ENCODE assay signal across 8 cellular contexts in the genomic region with DNA sequence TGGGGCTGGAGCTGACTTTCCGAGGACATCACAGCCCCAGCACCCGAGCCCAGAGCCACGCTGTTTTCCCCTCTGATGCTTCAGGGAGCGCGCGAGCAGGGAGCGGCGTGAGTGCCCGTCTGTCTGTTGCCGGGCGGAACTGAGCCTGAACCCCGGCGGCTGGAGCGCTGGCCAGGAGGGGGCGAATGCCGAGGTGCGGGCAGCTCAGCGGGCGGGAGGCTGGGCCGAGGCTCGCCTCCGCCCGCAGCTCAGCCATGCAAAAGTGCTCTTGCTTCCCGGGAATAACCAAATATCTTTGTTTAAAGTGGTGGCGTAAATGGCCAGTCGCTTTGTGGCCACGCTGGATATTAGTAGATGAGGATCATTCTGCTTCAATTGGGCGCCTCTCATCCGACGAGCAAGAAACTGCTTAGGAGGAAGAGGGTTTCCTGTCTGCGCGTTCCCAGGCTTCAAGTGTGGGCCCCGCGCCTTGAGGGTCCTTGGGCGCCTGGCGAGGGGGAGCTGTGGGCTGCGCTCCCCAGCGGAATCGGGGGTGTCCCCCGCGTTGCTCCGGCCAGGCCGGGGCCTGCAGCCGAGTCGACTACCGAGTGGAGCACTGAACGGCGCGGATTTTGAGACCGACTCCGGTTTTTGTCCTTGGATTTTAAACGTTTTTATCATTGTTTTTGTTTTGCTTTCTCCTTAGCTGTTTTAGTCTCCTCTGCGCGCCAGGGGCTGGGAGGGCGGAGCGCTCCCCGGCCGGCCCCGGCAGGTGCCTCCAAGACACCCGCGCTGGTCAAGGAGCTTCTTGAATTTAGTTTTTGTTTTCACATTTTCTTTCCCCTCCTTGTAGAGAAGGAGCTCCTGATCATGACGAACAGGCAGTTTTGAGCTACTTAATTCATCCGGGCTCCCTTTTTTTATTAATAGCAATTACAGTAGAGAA. TPM values are rescaled to one million over a fixed set of nuclear protein-coding genes. Genes with fewer than 3 reads are reported as not detected.
DNase-seq lines count a peak whose midpoint lies in the region; ATAC-seq and TF ChIP-seq lines count a peak whose summit lies in the region.

No MANE protein-coding gene starts in this region.

- no peaks in the 10 kb centered on the region for H3K27me3 ChIP-seq in SJCRH30

- H3K27me3 Mint-ChIP-seq in activated naive CD4-positive, alpha-beta T cell treated with anti-CD3 and anti-CD28 coated beads, Interleukin-2, amount 50 U/mL, for 24 hours, result peaks cover 46% of the 10 kb centered on the region
- H3K27me3 Mint-ChIP-seq in central memory CD8-positive, alpha-beta T cell, result peaks cover 73% of the 10 kb centered on the region
- H3K27me3 Mint-ChIP-seq in nephron (ENCODE audit: low read depth), result peaks cover 98% of the 10 kb centered on the region

- peak overlapping the region; percentile 30 for H3K4me3 Mint-ChIP-seq in activated naive CD4-positive, alpha-beta T cell treated with anti-CD3 and anti-CD28 coated beads, Interleukin-2, amount 50 U/mL, for 24 hours
- H3K4me3 Mint-ChIP-seq in central memory CD8-positive, alpha-beta T cell, result peak overlapping the region; percentile 6
- peak overlapping the region; percentile 26 to 48 (median 42) for H3K4me3 Mint-ChIP-seq in nephron

- H3K9me3 Mint-ChIP-seq in activated naive CD4-positive, alpha-beta T cell treated with anti-CD3 and anti-CD28 coated beads, Interleukin-2, amount 50 U/mL, for 24 hours, result no peaks in the 10 kb centered on the region
- no peaks in the 10 kb centered on the region for H3K9me3 Mint-ChIP-seq in central memory CD8-positive, alpha-beta T cell
- H3K9me3 Mint-ChIP-seq in nephron, result peaks cover 2% of the 10 kb centered on the region

- H3K4me1 ChIP-seq in SJCRH30, result no peaks in the 10 kb centered on the region

- peaks cover 13% of the 10 kb centered on the region for H3K4me1 Mint-ChIP-seq in activated naive CD4-positive, alpha-beta T cell treated with anti-CD3 and anti-CD28 coated beads, Interleukin-2, amount 50 U/mL, for 24 hours
- H3K4me1 Mint-ChIP-seq in central memory CD8-positive, alpha-beta T cell, result peaks cover 5% of the 10 kb centered on the region
- peaks cover 23% of the 10 kb centered on the region for H3K4me1 Mint-ChIP-seq in nephron

- H3K36me3 ChIP-seq in SJCRH30, result no peaks in the 10 kb centered on the region

- ATAC-seq in central memory CD8-positive, alpha-beta T cell (replicated peaks; ENCODE audit: extremely low read depth, poor library complexity, severe bottlenecking), result no peak
- no peak for ATAC-seq in GM21825 (IDR thresholded peaks at IDR 0.05; ENCODE audit: unreplicated experiment)

- peak in 1 of 3 experiments; percentile 10 for TF ChIP-seq CTCF in nephron (IDR thresholded peaks at IDR 0.05; ENCODE audit: unreplicated experiment in 3 of 3)

- no peaks in the 10 kb centered on the region for H3K9me3 ChIP-seq in SJCRH30 (replicated peaks)

- no peak overlapping the region for H3K27ac ChIP-seq in SJCRH30

- no peak overlapping the region for H3K27ac Mint-ChIP-seq in activated naive CD4-positive, alpha-beta T cell treated with anti-CD3 and anti-CD28 coated beads, Interleukin-2, amount 50 U/mL, for 24 hours
- H3K27ac Mint-ChIP-seq in central memory CD8-positive, alpha-beta T cell (ENCODE audit: low read depth), result no peak overlapping the region
- H3K27ac Mint-ChIP-seq in nephron, result no peak overlapping the region

- H3K36me3 Mint-ChIP-seq in activated naive CD4-positive, alpha-beta T cell treated with anti-CD3 and anti-CD28 coated beads, Interleukin-2, amount 50 U/mL, for 24 hours, result no peaks in the 10 kb centered on the region
- H3K36me3 Mint-ChIP-seq in central memory CD8-positive, alpha-beta T cell (ENCODE audit: insufficient read depth), result no peaks in the 10 kb centered on the region
- no peaks in the 10 kb centered on the region for H3K36me3 Mint-ChIP-seq in nephron (ENCODE audit: low read depth)

- DNase-seq in activated naive CD4-positive, alpha-beta T cell treated with Interleukin-2 at 50 U/mL for 16 hours, result no peak
- DNase-seq in NCI-H2227 treated with DMSO at 0.1 percent for 48 hours (lab: John Stamatoyannopoulos, UW), result peak; percentile 40
- DNase-seq in central memory CD8-positive, alpha-beta T cell (ENCODE audit: low spot score in 2 of 2), result no peak
- DNase-seq in SJCRH30, result no peak
- DNase-seq in stimulated activated CD4-positive, alpha-beta T cell treated with anti-CD3 and anti-CD28 coated beads, Interleukin-12 subunit alpha, Interleukin-12 subunit beta, amount 100 ng/mL, for 4 hours, result no peak

- H3K4me3 ChIP-seq in SJCRH30, result no peak overlapping the region

RNA-seq across cellular contexts. Expression of a gene that starts 0.8 kb away (rescaled TPM):
- total RNA-seq in SJCRH30 (2014; rRNA removed; shearing (Covaris generic)), result not detected in 2 replicates
